10 cellular contexts compared by ENCODE assay signal in genomic region chr12:52871291-52871961, GRCh38. TPM values are rescaled to one million over a fixed set of nuclear protein-coding genes. Genes with fewer than 3 reads are reported as not detected.
DNase-seq lines count a peak whose midpoint lies in the region; ATAC-seq and TF ChIP-seq lines count a peak whose summit lies in the region.
"Had no signal": no experiment of that assay in that cellular context is flagged by ENCODE, and none has a peak within 500 bp of the region (broad histone marks: within the 10 kb centered on the region; RNA-seq: fewer than 3 reads in every experiment).

No MANE protein-coding gene starts in this region.

- peaks cover 24 to 68% (median 52%) of the 10 kb centered on the region in 4 donors for H3K4me1 Mint-ChIP-seq in naive thymus-derived CD8-positive, alpha-beta T cell

- in situ Hi-C loops in GM13977 (cut with MboI; ENCODE audit: low pct_unique_long_range_greater_than_20kb, low sequenced_read_pairs, unreplicated experiment) = no loop called here

- H3K36me3 Mint-ChIP-seq in naive thymus-derived CD8-positive, alpha-beta T cell = no peaks in the 10 kb centered on the region

- ATAC-seq in naive thymus-derived CD8-positive, alpha-beta T cell = no peak
- ATAC-seq in GM18909 (IDR thresholded peaks at IDR 0.05; ENCODE audit: poor library complexity, unreplicated experiment) = no peak

- peak overlapping the region in 7 of 10 donors; percentile 4 to 79 (median 41) for H3K27ac Mint-ChIP-seq in naive thymus-derived CD8-positive, alpha-beta T cell

- H3K4me3 Mint-ChIP-seq in naive thymus-derived CD8-positive, alpha-beta T cell = no peak overlapping the region

- DNase-seq in AG08396 (ENCODE audit: low spot score) (peak; percentile 81), NCI-H1694 treated with DMSO at 0.1 percent for 48 hours (lab: John Stamatoyannopoulos, UW) (peak; percentile 88), epithelial cell of esophagus (ENCODE audit: low read depth) (peak; percentile 100), GM13977 (ENCODE audit: low spot score) (no peak)
- DNase-seq in naive thymus-derived CD8-positive, alpha-beta T cell = no peak
- no peak for DNase-seq in stimulated activated naive CD4-positive, alpha-beta T cell treated with Interleukin-2 at 50 U/mL for 16 hours (lab: John Stamatoyannopoulos, UW)
- no peak for DNase-seq in stimulated activated CD4-positive, alpha-beta T cell treated with anti-CD3 and anti-CD28 coated beads, Interleukin-12 subunit alpha, Interleukin-12 subunit beta, amount 100 ng/mL, for 4 hours
- DNase-seq: activated CD8-positive, alpha-beta memory T cell treated with anti-CD3 and anti-CD28 coated beads for 24 hours; NCI-H187 had no signal

- H3K27me3 Mint-ChIP-seq in naive thymus-derived CD8-positive, alpha-beta T cell = peaks cover 0 to 12% (median 0%) of the 10 kb centered on the region in 5 donors

- H3K9me3 Mint-ChIP-seq in naive thymus-derived CD8-positive, alpha-beta T cell = no peaks in the 10 kb centered on the region

- H3K4me3 ChIP-seq in epithelial cell of esophagus (ENCODE audit: low read length) = no peak overlapping the region

- POLR2A ChIA-PET in naive thymus-derived CD8-positive, alpha-beta T cell (lab: Charles Lee) = interaction anchor here (2.5 to 4.6 kb wide), 2 partner anchors 260 to 287 kb away, joined by 13 to 45 read pairs; no protein-coding TSS in a partner anchor

- no peak for TF ChIP-seq CTCF in epithelial cell of esophagus (IDR thresholded peaks at IDR 0.05; ENCODE audit: insufficient read depth, low read depth, low read length, missing control alignments)
- TF ChIP-seq CTCF in GM13977 (IDR thresholded peaks at IDR 0.05; ENCODE audit: extremely low read depth, insufficient read depth, missing control alignments) = no peak

RNA-seq across cellular contexts. Expression of gene KRT78, which starts 22.6 kb away (rescaled TPM):
- total RNA-seq in naive thymus-derived CD8-positive, alpha-beta T cell = not detected
- polyA plus RNA-seq in naive thymus-derived CD8-positive, alpha-beta T cell = not detected

RNA-seq across cellular contexts. Expression of gene KRT8, which starts 33.5 kb away (rescaled TPM):
- total RNA-seq in naive thymus-derived CD8-positive, alpha-beta T cell = under 1 TPM; 0.52 to 0.66 TPM
- not detected for polyA plus RNA-seq in naive thymus-derived CD8-positive, alpha-beta T cell

RNA-seq across cellular contexts. Expression of gene KRT79, which starts 37.3 kb away (rescaled TPM):
- not detected for total RNA-seq in naive thymus-derived CD8-positive, alpha-beta T cell
- not detected for polyA plus RNA-seq in naive thymus-derived CD8-positive, alpha-beta T cell

RNA-seq across cellular contexts. Expression of gene KRT4, which starts 57.5 kb away (rescaled TPM):
- total RNA-seq in naive thymus-derived CD8-positive, alpha-beta T cell = not detected
- not detected for polyA plus RNA-seq in naive thymus-derived CD8-positive, alpha-beta T cell

Comparison
In these comparisons a context has a peak if more than half of its experiments do, and no peak if none do; other contexts are left out.
1. DNase-seq: peak in AG08396 (single experiment), NCI-H1694 treated with DMSO at 0.1 percent for 48 hours (single experiment) and epithelial cell of esophagus (single experiment); none in naive thymus-derived CD8-positive, alpha-beta T cell (0 of 10), stimulated activated naive CD4-positive, alpha-beta T cell treated with Interleukin-2 at 50 U/mL for 16 hours (single experiment), stimulated activated CD4-positive, alpha-beta T cell treated with anti-CD3 and anti-CD28 coated beads, Interleukin-12 subunit alpha, Interleukin-12 subunit beta, amount 100 ng/mL, for 4 hours (single experiment) and GM13977 (single experiment).